Comparison of ENCODE assay signal across 22 cellular contexts in the genomic region with DNA sequence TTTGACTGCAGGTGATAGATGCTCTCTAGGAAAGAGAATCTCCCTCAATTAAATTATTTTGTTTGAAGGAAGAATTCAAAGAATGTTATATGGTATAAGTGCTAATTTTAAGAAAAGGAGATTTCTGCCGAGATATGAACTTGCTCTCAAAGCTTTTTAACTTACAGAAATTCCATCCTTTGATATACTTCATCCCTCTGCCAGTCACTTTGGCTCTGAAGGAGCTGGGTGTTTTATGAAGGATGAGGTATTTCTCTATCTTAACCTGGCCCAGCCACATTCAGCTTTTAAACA.
"Had no signal": no experiment of that assay in that cellular context is flagged by ENCODE, and none has a peak within 500 bp of the region (broad histone marks: within the 10 kb centered on the region; RNA-seq: fewer than 3 reads in every experiment).

No MANE protein-coding gene starts in this region.

- H3K4me1 Mint-ChIP-seq: neural crest cell had no signal

- H3K79me2 ChIP-seq: hepatocyte had no signal

- H3K4me3 ChIP-seq: colonic mucosa, hepatocyte, mucosa of descending colon, pancreas, smooth muscle cell, thyroid gland, upper lobe of left lung, uterus had no signal

- H3K27ac ChIP-seq: colonic mucosa, hepatocyte, pancreas, thyroid gland, upper lobe of left lung, uterus had no signal

- DNase-seq: colonic mucosa; effector CD4-positive, alpha-beta T cell; endodermal cell; foreskin melanocyte; head of caudate nucleus; kidney glomerular epithelial cell; mammary epithelial cell; mucosa of descending colon; naive thymus-derived CD8-positive, alpha-beta T cell; nucleus accumbens; pancreas; right cardiac atrium; stimulated activated CD4-positive, alpha-beta T cell treated with anti-CD3 and anti-CD28 coated beads, Interleukin-2, amount 100 ng/mL, for 48 hours; stimulated activated naive CD4-positive, alpha-beta T cell treated with Interleukin-2 at 50 U/mL for 16 hours; thyroid gland; upper lobe of left lung; uterus had no signal

- H3K36me3 ChIP-seq: colonic mucosa, pancreas, thyroid gland, uterus had no signal

- H3K9me3 Mint-ChIP-seq: endodermal cell; naive thymus-derived CD8-positive, alpha-beta T cell; neural crest cell had no signal

- FAIRE-seq: islet of Langerhans, pancreas had no signal

- H3K4me2 ChIP-seq: hepatocyte, smooth muscle cell had no signal

- H3K27ac Mint-ChIP-seq: endodermal cell; naive thymus-derived CD8-positive, alpha-beta T cell; progenitor cell of endocrine pancreas had no signal

- H3K9me3 ChIP-seq: colonic mucosa, mucosa of descending colon, pancreas, thyroid gland, upper lobe of left lung, uterus had no signal

- H2AFZ ChIP-seq: hepatocyte had no signal

- H3K4me3 Mint-ChIP-seq: endodermal cell; naive thymus-derived CD8-positive, alpha-beta T cell; neural crest cell had no signal

- ATAC-seq: mucosa of descending colon; naive thymus-derived CD8-positive, alpha-beta T cell; pancreas; right cardiac atrium had no signal

- H3K27me3 ChIP-seq: colonic mucosa, hepatocyte, pancreas, thyroid gland, upper lobe of left lung, uterus had no signal

- H3K27me3 Mint-ChIP-seq: naive thymus-derived CD8-positive, alpha-beta T cell; progenitor cell of endocrine pancreas had no signal

- H3K4me1 ChIP-seq: colonic mucosa, pancreas, uterus had no signal
